In the genomic region with DNA sequence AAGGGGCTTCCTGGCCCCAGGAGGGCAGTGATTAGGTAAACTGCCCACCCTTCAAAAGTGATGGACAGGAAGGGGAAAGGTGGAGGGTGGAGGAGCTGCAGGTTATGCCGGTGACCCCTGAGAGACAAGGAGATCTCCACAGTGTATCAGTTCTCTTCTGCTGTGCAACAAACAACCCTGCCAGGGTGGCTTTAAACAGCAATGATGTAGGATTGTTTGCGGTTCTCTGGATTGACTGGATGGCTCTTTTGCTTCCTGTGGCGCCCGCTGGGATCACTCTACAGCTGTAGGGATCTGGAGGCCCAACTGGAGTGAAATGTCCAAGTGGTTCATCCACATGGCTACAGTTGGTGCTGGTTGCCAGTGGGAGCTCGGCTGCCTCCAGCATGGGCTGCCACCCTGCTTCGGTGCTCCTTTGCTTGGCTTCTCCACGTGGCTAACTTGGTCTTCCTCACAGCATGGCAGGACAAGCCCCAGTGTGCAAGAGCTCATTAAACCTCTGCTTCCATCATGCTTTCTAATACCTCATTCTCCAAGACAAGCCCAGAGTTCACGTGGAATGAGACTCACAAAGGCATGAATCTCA, we compare ENCODE assay signal across 14 cellular contexts. TPM values are rescaled to one million over a fixed set of nuclear protein-coding genes. Genes with fewer than 3 reads are reported as not detected.
DNase-seq lines count a peak whose midpoint lies in the region; ATAC-seq and TF ChIP-seq lines count a peak whose summit lies in the region.
"Had no signal": no experiment of that assay in that cellular context is flagged by ENCODE, and none has a peak within 500 bp of the region (broad histone marks: within the 10 kb centered on the region; RNA-seq: fewer than 3 reads in every experiment).

No MANE protein-coding gene starts in this region.

- H3K4me1 ChIP-seq in CD4-positive, alpha-beta memory T cell (ENCODE audit: insufficient read depth, low read length), result peaks cover 13% of the 10 kb centered on the region
- H3K4me1 ChIP-seq: parathyroid adenoma had no signal

- CTCF ChIA-PET in CD4-positive, alpha-beta memory T cell (lab: Charles Lee; ENCODE audit: partially characterized antibody), result interaction anchor here (0.9 to 12.2 kb wide), 4 partner anchors 18 to 204 kb away, joined by 3 to 252 read pairs (median 5); no protein-coding TSS in a partner anchor

- peak overlapping the region in 1 of 7 donors; percentile 5 for H3K27ac Mint-ChIP-seq in CD4-positive, alpha-beta memory T cell
- peak overlapping the region in 2 of 5 experiments; percentile 15 to 69 for H3K27ac Mint-ChIP-seq in brain
- peak overlapping the region in 1 of 2 donors; percentile 81 for H3K27ac Mint-ChIP-seq in natural killer cell

- no peaks in the 10 kb centered on the region for H3K27me3 ChIP-seq in CD4-positive, alpha-beta memory T cell (ENCODE audit: insufficient read depth, low read length)
- peaks cover 4% of the 10 kb centered on the region for H3K27me3 ChIP-seq in H7 (ENCODE audit: control insufficient read depth, insufficient read depth, low read length)

- no peak overlapping the region for H3K4me3 ChIP-seq in CD4-positive, alpha-beta memory T cell (ENCODE audit: low read length in 2 of 2)
- no peak overlapping the region for H3K4me3 ChIP-seq in H7 (ENCODE audit: insufficient read depth, low read depth, low read length)

- ATAC-seq in natural killer cell, result no peak
- ATAC-seq in HG03457 (IDR thresholded peaks at IDR 0.05; ENCODE audit: unreplicated experiment), result no peak
- ATAC-seq: Right ventricle myocardium inferior; stimulated activated naive CD8-positive, alpha-beta T cell treated with anti-CD3 and anti-CD28 coated beads, Interleukin-15, Interleukin-2, amounts not matched to agents 100 U/mL and 50 U/mL, for 24 hours had no signal

- H3K27me3 Mint-ChIP-seq in CD4-positive, alpha-beta memory T cell, result peaks cover 2 to 3% of the 10 kb centered on the region in 2 donors
- H3K27me3 Mint-ChIP-seq in brain (no peaks in the 10 kb centered on the region), natural killer cell (ENCODE audit: low read depth in 2 of 2) (peaks cover 0 to 8% of the 10 kb centered on the region in 2 donors)

- H3K36me3 ChIP-seq in CD4-positive, alpha-beta memory T cell (ENCODE audit: insufficient read depth, low read length), result no peaks in the 10 kb centered on the region
- no peaks in the 10 kb centered on the region for H3K36me3 ChIP-seq in H7 (replicated peaks; ENCODE audit: control insufficient read depth, insufficient read depth, low read length)

- POLR2A ChIA-PET in CD4-positive, alpha-beta memory T cell (lab: Charles Lee; ENCODE audit: partially characterized antibody), result interaction anchor here (0.7 to 1.4 kb wide), 2 partner anchors 8 to 80 kb away, joined by 3 to 5 read pairs; partner anchors contain the start of gene ANKRD9

- H3K4me3 Mint-ChIP-seq in CD4-positive, alpha-beta memory T cell, result peak overlapping the region; percentile 47 to 70 (median 66)
- H3K4me3 Mint-ChIP-seq in brain, result peak overlapping the region; percentile 75 to 79 (median 78)
- H3K4me3 Mint-ChIP-seq in natural killer cell, result peak overlapping the region; percentile 87

- H3K36me3 Mint-ChIP-seq in CD4-positive, alpha-beta memory T cell, result no peaks in the 10 kb centered on the region
- H3K36me3 Mint-ChIP-seq in brain, result no peaks in the 10 kb centered on the region
- H3K36me3 Mint-ChIP-seq in natural killer cell, result no peaks in the 10 kb centered on the region

- no peak overlapping the region for H3K27ac ChIP-seq in CD4-positive, alpha-beta memory T cell (ENCODE audit: low read depth, low read length)
- H3K27ac ChIP-seq: parathyroid adenoma had no signal

- intact Hi-C loops in CD4-positive, alpha-beta memory T cell (cut with micrococcal nuclease), result loop anchor here (5.0 kb wide), 2 partner anchors 201 to 556 kb away; partner anchors contain the start of genes DYNC1H1 and ZNF839
- intact Hi-C loops in natural killer cell (cut with micrococcal nuclease), result loop anchor here (5.0 to 10.0 kb wide), 3 partner anchors 153 to 281 kb away; partner anchors contain the start of genes CINP, TECPR2 and ZNF839

- H3K9me3 Mint-ChIP-seq in CD4-positive, alpha-beta memory T cell, result no peaks in the 10 kb centered on the region
- peaks cover 0 to 2% (median 0%) of the 10 kb centered on the region in 5 experiments for H3K9me3 Mint-ChIP-seq in brain
- no peaks in the 10 kb centered on the region for H3K9me3 Mint-ChIP-seq in natural killer cell

- H3K9me3 ChIP-seq in CD4-positive, alpha-beta memory T cell (ENCODE audit: control insufficient read depth in 1 of 2, low read length in 2 of 2), result no peaks in the 10 kb centered on the region

- DNase-seq in CD4-positive, alpha-beta memory T cell, result no peak
- DNase-seq in H7 (peak; percentile 44), natural killer cell (no peak), SHP77 (lab: John Stamatoyannopoulos, UW) (no peak), medulla oblongata (ENCODE audit: extremely low spot score) (no peak)
- DNase-seq: foreskin melanocyte; NCI-H1105; NCI-H2171 treated with DMSO at 0.1 percent for 48 hours; NK-92 treated with Interleukin-12 subunit alpha and Interleukin-12 subunit beta, amount 100 ng/mL, for 24 hours; stimulated activated naive CD8-positive, alpha-beta T cell treated with anti-CD3 and anti-CD28 coated beads, Interleukin-15, Interleukin-2, amounts not matched to agents 100 U/mL and 50 U/mL, for 24 hours had no signal

- no peak for TF ChIP-seq CTCF in brain (conservative IDR thresholded peaks at IDR 0.05)
- TF ChIP-seq CTCF in natural killer cell (IDR thresholded peaks at IDR 0.05), result no peak

- H3K4me1 Mint-ChIP-seq in CD4-positive, alpha-beta memory T cell, result peaks cover 6 to 12% (median 8%) of the 10 kb centered on the region in 4 donors
- H3K4me1 Mint-ChIP-seq in brain, result peaks cover 8% of the 10 kb centered on the region
- peaks cover 4 to 13% of the 10 kb centered on the region in 2 donors for H3K4me1 Mint-ChIP-seq in natural killer cell

RNA-seq across cellular contexts. Expression of gene ANKRD9, which starts 8.6 kb away (rescaled TPM):
- total RNA-seq in CD4-positive, alpha-beta memory T cell, result 1 to 10 TPM; 1.8 to 2.5 TPM
- polyA plus RNA-seq in CD4-positive, alpha-beta memory T cell, result under 1 TPM in 1 of 2 donors, not detected in 1; 0.69 TPM
- 52.0 and 55.7 TPM in 2 replicates for total RNA-seq in H7 (2014; rRNA removed; shearing (Covaris generic))
- polyA plus RNA-seq in brain (ENCODE audit: insufficient read depth, low read depth, low replicate concordance), result 9.0 TPM
- 10 to 100 TPM in 1 of 3 donors, 1 to 10 TPM in 2; 4.0 to 11.0 (median 9.6) TPM for total RNA-seq in natural killer cell
